Comparison of ENCODE assay signal across 11 cellular contexts in genomic region chr7:75945297-75946168, GRCh38. TPM values are rescaled to one million over a fixed set of nuclear protein-coding genes. Genes with fewer than 3 reads are reported as not detected.
DNase-seq lines count a peak whose midpoint lies in the region; ATAC-seq and TF ChIP-seq lines count a peak whose summit lies in the region.
"Had no signal": no experiment of that assay in that cellular context is flagged by ENCODE, and none has a peak within 500 bp of the region (broad histone marks: within the 10 kb centered on the region; RNA-seq: fewer than 3 reads in every experiment).

No MANE protein-coding gene starts in this region.

- H3K4me3 ChIP-seq in AG10803 (ENCODE audit: low read length): no peak overlapping the region
- no peak overlapping the region for H3K4me3 ChIP-seq in left lung

- DNase-seq in AG10803 (ENCODE audit: low read depth) (peak; percentile 37), HT1080 (ENCODE audit: low read depth) (peak; percentile 32), left lung (peak; percentile 57 to 61), GM19238 (ENCODE audit: insufficient read length, low spot score) (no peak)
- no peak for DNase-seq in activated CD4-positive, alpha-beta memory T cell treated with anti-CD3 and anti-CD28 coated beads for 36 hours
- DNase-seq: DND-41, natural killer cell, NCI-H446 had no signal

- peaks cover 47% of the 10 kb centered on the region for H3K36me3 Mint-ChIP-seq in brain
- peaks cover 4% of the 10 kb centered on the region for H3K36me3 Mint-ChIP-seq in activated CD4-positive, alpha-beta memory T cell treated with anti-CD3 and anti-CD28 coated beads for 36 hours
- H3K36me3 Mint-ChIP-seq: natural killer cell had no signal

- intact Hi-C loops in left lung (cut with DNase I): no loop called here
- intact Hi-C loops in activated CD4-positive, alpha-beta memory T cell treated with anti-CD3 and anti-CD28 coated beads for 36 hours (cut with micrococcal nuclease): no loop called here

- H3K27me3 Mint-ChIP-seq in brain: no peaks in the 10 kb centered on the region
- H3K27me3 Mint-ChIP-seq in activated CD4-positive, alpha-beta memory T cell treated with anti-CD3 and anti-CD28 coated beads for 36 hours: no peaks in the 10 kb centered on the region

- peak overlapping the region in 4 of 5 experiments; percentile 7 to 68 (median 24) for H3K27ac Mint-ChIP-seq in brain
- no peak overlapping the region for H3K27ac Mint-ChIP-seq in activated CD4-positive, alpha-beta memory T cell treated with anti-CD3 and anti-CD28 coated beads for 36 hours
- H3K27ac Mint-ChIP-seq: natural killer cell had no signal

- peak overlapping the region; percentile 71 to 92 for H3K27ac ChIP-seq in left lung

- H3K4me1 ChIP-seq in left lung: peaks cover 8 to 67% of the 10 kb centered on the region in 2 donors

- no peaks in the 10 kb centered on the region for H3K27me3 ChIP-seq in left lung

- peaks cover 31% of the 10 kb centered on the region for H3K4me1 Mint-ChIP-seq in brain
- peaks cover 16% of the 10 kb centered on the region for H3K4me1 Mint-ChIP-seq in activated CD4-positive, alpha-beta memory T cell treated with anti-CD3 and anti-CD28 coated beads for 36 hours (ENCODE audit: low read depth)

- POLR2A ChIA-PET in activated CD4-positive, alpha-beta memory T cell treated with anti-CD3 and anti-CD28 coated beads for 36 hours (lab: Charles Lee): no interaction called here

- peak; percentile 86 for ATAC-seq in left lung
- no peak for ATAC-seq in GM19395 (IDR thresholded peaks at IDR 0.05; ENCODE audit: unreplicated experiment)
- no peak for ATAC-seq in GM21526 (IDR thresholded peaks at IDR 0.05; ENCODE audit: low FRiP score, unreplicated experiment)

- no peaks in the 10 kb centered on the region for H3K9me3 ChIP-seq in left lung

- H3K4me3 Mint-ChIP-seq in brain: no peak overlapping the region
- no peak overlapping the region for H3K4me3 Mint-ChIP-seq in activated CD4-positive, alpha-beta memory T cell treated with anti-CD3 and anti-CD28 coated beads for 36 hours
- H3K4me3 Mint-ChIP-seq: natural killer cell had no signal

- peaks cover 0 to 6% of the 10 kb centered on the region in 2 donors for H3K36me3 ChIP-seq in left lung

- CTCF ChIA-PET in activated CD4-positive, alpha-beta memory T cell treated with anti-CD3 and anti-CD28 coated beads for 36 hours (lab: Charles Lee): interaction anchor here (0.6 kb wide), 1 partner anchor 35 kb away, joined by 3 read pairs; no protein-coding TSS in a partner anchor

- TF ChIP-seq CTCF in AG10803 (conservative IDR thresholded peaks at IDR 0.05; ENCODE audit: low read length): no peak
- TF ChIP-seq CTCF in brain (conservative IDR thresholded peaks at IDR 0.05): no peak
- no peak for TF ChIP-seq CTCF in left lung (IDR thresholded peaks at IDR 0.05)

- no peaks in the 10 kb centered on the region for H3K9me3 Mint-ChIP-seq in brain
- no peaks in the 10 kb centered on the region for H3K9me3 Mint-ChIP-seq in activated CD4-positive, alpha-beta memory T cell treated with anti-CD3 and anti-CD28 coated beads for 36 hours
- H3K9me3 Mint-ChIP-seq: natural killer cell had no signal

RNA-seq across cellular contexts. Expression of gene POR, which starts 30.6 kb away (rescaled TPM):
- 66.8 and 77.2 TPM in 2 replicates for total RNA-seq in HT1080 (2014; rRNA removed; shearing (Covaris generic))
- polyA plus RNA-seq in HT1080 (2015; cell fraction: cytosol; rRNA removed): 25.0 and 25.1 TPM in 2 replicates
- 57.6 and 62.5 TPM in 2 replicates for polyA plus RNA-seq in HT1080 (2015; cell fraction: nucleus; rRNA removed)
- polyA plus RNA-seq in brain (ENCODE audit: insufficient read depth, low read depth, low replicate concordance): 109 TPM
- 100 to 1,000 TPM; 206 to 210 TPM for total RNA-seq in left lung
- total RNA-seq in activated CD4-positive, alpha-beta memory T cell treated with anti-CD3 and anti-CD28 coated beads for 36 hours: 10 to 100 TPM; 28.9 to 35.2 TPM

RNA-seq across cellular contexts. Expression of gene TMEM120A, which starts 48.9 kb away (rescaled TPM):
- total RNA-seq in HT1080 (2014; rRNA removed; shearing (Covaris generic)): 6.6 and 16.9 TPM in 2 replicates
- polyA plus RNA-seq in HT1080 (2015; cell fraction: cytosol; rRNA removed): 11.8 and 14.4 TPM in 2 replicates
- 27.1 and 28.4 TPM in 2 replicates for polyA plus RNA-seq in HT1080 (2015; cell fraction: nucleus; rRNA removed)
- 38.3 TPM for polyA plus RNA-seq in brain (ENCODE audit: insufficient read depth, low read depth, low replicate concordance)
- 10 to 100 TPM; 32.3 to 50.4 TPM for total RNA-seq in left lung
- total RNA-seq in activated CD4-positive, alpha-beta memory T cell treated with anti-CD3 and anti-CD28 coated beads for 36 hours: 10 to 100 TPM; 24.2 to 25.8 TPM

Comparison
In these comparisons a context has a peak if more than half of its experiments do, and no peak if none do; other contexts are left out.
1. DNase-seq: peak in AG10803 (single experiment), HT1080 (single experiment) and left lung (2 of 2); none in activated CD4-positive, alpha-beta memory T cell treated with anti-CD3 and anti-CD28 coated beads for 36 hours (single experiment) and GM19238 (single experiment).